22 cellular contexts compared by ENCODE assay signal in genomic region chr18:7234061-7234460, GRCh38. TPM values are rescaled to one million over a fixed set of nuclear protein-coding genes. Genes with fewer than 3 reads are reported as not detected.
A peak's percentile ranks its signal among the peaks of the same experiment; 100 is the strongest.
DNase-seq lines count a peak whose midpoint lies in the region; ATAC-seq, FAIRE-seq and TF ChIP-seq lines count a peak whose summit lies in the region.
"Had no signal": no experiment of that assay in that cellular context is flagged by ENCODE, and none has a peak within 500 bp of the region (broad histone marks: within the 10 kb centered on the region; RNA-seq: fewer than 3 reads in every experiment).

No MANE protein-coding gene starts in this region.

- ATAC-seq in heart right ventricle (peak; percentile 84 to 97 (median 94)), upper lobe of right lung (peak; percentile 83), GM21367 (IDR thresholded peaks at IDR 0.05; ENCODE audit: unreplicated experiment) (no peak)
- ATAC-seq: CD8-positive, alpha-beta T cell had no signal

- H3K27ac ChIP-seq in heart right ventricle: peak overlapping the region in 8 of 10 donors; percentile 64 to 80 (median 75)
- H3K27ac ChIP-seq in upper lobe of right lung: no peak overlapping the region
- H3K27ac ChIP-seq: HL-60, RWPE1, SK-N-MC had no signal

- WGBS in heart right ventricle, 2 donors: 33 to 64% methylated on average over 6 of the region's 6 CpGs

- H3K36me3 ChIP-seq in heart right ventricle: no peaks in the 10 kb centered on the region
- H3K36me3 ChIP-seq in upper lobe of right lung: no peaks in the 10 kb centered on the region
- H3K36me3 ChIP-seq: BE2C had no signal

- no peak overlapping the region for H3K4me3 ChIP-seq in heart right ventricle
- H3K4me3 ChIP-seq in upper lobe of right lung: no peak overlapping the region
- H3K4me3 ChIP-seq: SK-N-MC had no signal

- peaks cover 0 to 36% (median 12%) of the 10 kb centered on the region in 9 donors for H3K4me1 ChIP-seq in heart right ventricle
- H3K4me1 ChIP-seq in upper lobe of right lung: peaks cover 3% of the 10 kb centered on the region
- H3K4me1 ChIP-seq: BE2C had no signal

- TF ChIP-seq CTCF in heart right ventricle (IDR thresholded peaks at IDR 0.05) (no peak), upper lobe of right lung (IDR thresholded peaks at IDR 0.05) (no peak)

- no peaks in the 10 kb centered on the region for H3K9me3 ChIP-seq in heart right ventricle
- H3K9me3 ChIP-seq in upper lobe of right lung: no peaks in the 10 kb centered on the region
- H3K9me3 ChIP-seq: BE2C had no signal

- intact Hi-C loops in heart right ventricle (cut with DNase I) (loop anchor here in 1 of 10 donors (2.0 kb wide), 1 partner anchor 15 kb away; no protein-coding TSS in a partner anchor), upper lobe of right lung (cut with DNase I) (no loop called here)

- H3K27me3 ChIP-seq in heart right ventricle: peaks cover 0 to 3% (median 0%) of the 10 kb centered on the region in 7 donors
- H3K27me3 ChIP-seq in upper lobe of right lung: no peaks in the 10 kb centered on the region
- H3K27me3 ChIP-seq: BE2C had no signal

- DNase-seq in NCI-H510A treated with DMSO at 0.1 percent for 48 hours (lab: John Stamatoyannopoulos, UW): peak; percentile 73
- DNase-seq in heart right ventricle: peak; percentile 50 to 71
- peak; percentile 87 for DNase-seq in myocyte (ENCODE audit: low read depth)
- peak; percentile 63 for DNase-seq in upper lobe of right lung
- DNase-seq in SIG-M5 treated with dmso at 0.1 percent for 504 hours (lab: John Stamatoyannopoulos, UW; ENCODE audit: unreplicated experiment): no peak
- no peak for DNase-seq in GM19239 (ENCODE audit: insufficient read length, low spot score)
- DNase-seq in HK-2 (ENCODE audit: unreplicated experiment): no peak
- DNase-seq: BE2C; CD8-positive, alpha-beta T cell; DND-41; GDM1; HCEC 1CT; KBM-7; NCI-H1048; NCI-H1694 treated with DMSO at 0.1 percent for 48 hours; NK-92 treated with Interleukin-12 subunit alpha and Interleukin-12 subunit beta, amount 100 ng/mL, for 24 hours had no signal

- FAIRE-seq in GM19239 (lab: Jason Lieb, UNC): no peak
- FAIRE-seq: GM12892 had no signal

RNA-seq across cellular contexts. Expression of gene LRRC30, which starts 3.2 kb away (rescaled TPM):
- total RNA-seq in heart right ventricle (not detected), myocyte (not detected in 2 replicates), upper lobe of right lung (not detected)
- polyA plus RNA-seq in heart right ventricle: not detected
- polyA plus RNA-seq in myocyte (2012): not detected
- total RNA-seq: CD8-positive, alpha-beta T cell had no signal
- polyA plus RNA-seq: AG04450 had no signal

Comparison
In these comparisons a context has a peak if more than half of its experiments do, and no peak if none do; other contexts are left out.
1. DNase-seq: peak in NCI-H510A treated with DMSO at 0.1 percent for 48 hours (single experiment), heart right ventricle (2 of 2), myocyte (single experiment) and upper lobe of right lung (single experiment); none in SIG-M5 treated with dmso at 0.1 percent for 504 hours (single experiment), GM19239 (single experiment) and HK-2 (single experiment).